In the genomic region with DNA sequence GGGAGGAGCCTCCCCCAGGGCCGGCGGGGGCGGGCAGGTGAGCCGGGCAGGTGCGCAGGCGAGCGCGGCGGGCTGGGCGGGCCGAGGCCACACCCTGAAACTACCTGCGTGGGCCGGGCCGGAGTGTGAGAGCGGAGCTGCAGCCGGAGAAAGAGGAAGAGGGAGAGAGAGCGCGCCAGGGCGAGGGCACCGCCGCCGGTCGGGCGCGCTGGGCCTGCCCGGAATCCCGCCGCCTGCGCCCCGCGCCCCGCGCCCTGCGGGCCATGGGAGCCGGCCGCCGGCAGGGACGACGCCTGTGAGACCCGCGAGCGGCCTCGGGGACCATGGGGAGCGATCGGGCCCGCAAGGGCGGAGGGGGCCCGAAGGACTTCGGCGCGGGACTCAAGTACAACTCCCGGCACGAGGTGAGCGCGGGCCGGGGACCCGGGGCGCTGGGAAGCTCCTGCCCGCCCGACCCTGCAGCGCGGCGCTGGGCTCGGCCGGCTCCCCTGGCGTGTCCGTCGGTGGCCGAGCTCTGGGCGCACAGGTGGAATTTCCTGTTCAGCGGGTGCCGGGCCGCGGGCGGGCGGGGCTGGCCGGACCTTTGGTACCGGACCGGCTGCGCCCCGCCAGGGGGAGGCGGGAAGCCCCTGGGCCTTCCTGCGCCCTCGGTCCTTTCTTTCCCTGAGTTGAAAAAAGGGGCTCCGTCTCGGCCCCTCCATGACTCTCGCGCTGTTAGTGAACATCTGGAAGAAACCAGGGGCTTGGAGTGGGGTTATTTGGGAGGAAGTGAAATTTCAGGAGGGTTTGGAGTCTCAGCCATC, we compare ENCODE assay signal across 8 cellular contexts. TPM values are rescaled to one million over a fixed set of nuclear protein-coding genes. Genes with fewer than 3 reads are reported as not detected.
DNase-seq lines count a peak whose midpoint lies in the region; ATAC-seq lines count a peak whose summit lies in the region.

TSS of gene ST14 (plus strand) at position 126 of the 803 bp plus-strand sequence. CDS start at position 324, 198 bp downstream.

- WGBS in HUES64, result 2% methylated on average over 88 of the region's 88 CpGs

- H3K9me3 Mint-ChIP-seq in stimulated activated naive B cell treated with anti-CD40 and anti-IgM and Interleukin-4, amounts not matched to agents 10 μg/mL and 1 μg/mL and 100 μg/mL, for 72 hours, result no peaks in the 10 kb centered on the region

- peak within 1 kb of the TSS; percentile 61 for H3K9ac ChIP-seq in HUES64 (ENCODE audit: low read depth, low read length)

- no peaks in the 10 kb centered on the region for H3K9me3 ChIP-seq in HUES64 (ENCODE audit: insufficient read depth, low read depth, low read length)
- no peaks in the 10 kb centered on the region for H3K9me3 ChIP-seq in iPS-18c (ENCODE audit: control insufficient read depth, insufficient read depth, low read length)

- peaks cover 63% of the 10 kb centered on the region for H3K27me3 ChIP-seq in HUES64 (ENCODE audit: insufficient read depth, low read length)

- H3K4me1 Mint-ChIP-seq in stimulated activated naive B cell treated with anti-CD40 and anti-IgM and Interleukin-4, amounts not matched to agents 10 μg/mL and 1 μg/mL and 100 μg/mL, for 72 hours, result peaks cover 44 to 67% of the 10 kb centered on the region in 2 donors

- H3K4me1 ChIP-seq in HUES64 (ENCODE audit: insufficient read depth, low read length), result peaks cover 14% of the 10 kb centered on the region

- peak; percentile 24 for DNase-seq in DMS153 (lab: John Stamatoyannopoulos, UW)
- DNase-seq in activated CD4-positive, alpha-beta T cell treated with anti-CD3 and anti-CD28 coated beads, Interleukin-2, amount 50 U/mL, for 1 hour, result peak; percentile 4
- DNase-seq in stimulated activated naive B cell treated with anti-CD40 and anti-IgM and Interleukin-4, amounts not matched to agents 10 μg/mL and 1 μg/mL and 100 μg/mL, for 72 hours, result peak; percentile 63
- no peak for DNase-seq in NCI-H82 treated with DMSO at 0.1 percent for 48 hours (lab: John Stamatoyannopoulos, UW; ENCODE audit: unreplicated experiment)

- H3K27ac Mint-ChIP-seq in stimulated activated naive B cell treated with anti-CD40 and anti-IgM and Interleukin-4, amounts not matched to agents 10 μg/mL and 1 μg/mL and 100 μg/mL, for 72 hours, result peak within 1 kb of the TSS; percentile 83

- peak; percentile 83 to 88 for ATAC-seq in stimulated activated naive B cell treated with anti-CD40 and anti-IgM and Interleukin-4, amounts not matched to agents 10 μg/mL and 1 μg/mL and 100 μg/mL, for 72 hours (replicated peaks)
- ATAC-seq in GM19397 (IDR thresholded peaks at IDR 0.05; ENCODE audit: unreplicated experiment), result no peak
- no peak for ATAC-seq in GM21367 (IDR thresholded peaks at IDR 0.05; ENCODE audit: unreplicated experiment)

- H3K27ac ChIP-seq in HUES64 (ENCODE audit: low read depth, low read length), result no peak within 1 kb of the TSS

- H3K36me3 Mint-ChIP-seq in stimulated activated naive B cell treated with anti-CD40 and anti-IgM and Interleukin-4, amounts not matched to agents 10 μg/mL and 1 μg/mL and 100 μg/mL, for 72 hours, result no peaks in the 10 kb centered on the region

- peak within 1 kb of the TSS; percentile 84 to 85 for H3K4me3 Mint-ChIP-seq in stimulated activated naive B cell treated with anti-CD40 and anti-IgM and Interleukin-4, amounts not matched to agents 10 μg/mL and 1 μg/mL and 100 μg/mL, for 72 hours

- H3K27me3 Mint-ChIP-seq in stimulated activated naive B cell treated with anti-CD40 and anti-IgM and Interleukin-4, amounts not matched to agents 10 μg/mL and 1 μg/mL and 100 μg/mL, for 72 hours, result peaks cover 11 to 19% of the 10 kb centered on the region in 2 donors

- H3K4me3 ChIP-seq in HUES64 (ENCODE audit: low read length) (peak within 1 kb of the TSS; percentile 49), iPS-18c (ENCODE audit: insufficient read depth, low read depth, low read length) (peak within 1 kb of the TSS; percentile 58)

- H3K36me3 ChIP-seq in HUES64 (ENCODE audit: insufficient read depth, low read length), result no peaks in the 10 kb centered on the region

RNA-seq across cellular contexts. Expression of gene ST14, which starts in this region (rescaled TPM):
- polyA plus RNA-seq in HUES64 (2013, experiment 1 of 2), result 6.5 TPM
- polyA plus RNA-seq in HUES64 (2013, experiment 2 of 2), result 4.6 TPM

Comparison
In these comparisons a context has a peak if more than half of its experiments do, and no peak if none do; other contexts are left out.
1. ATAC-seq: peak in stimulated activated naive B cell treated with anti-CD40 and anti-IgM and Interleukin-4, amounts not matched to agents 10 μg/mL and 1 μg/mL and 100 μg/mL, for 72 hours (2 of 2); none in GM19397 (single experiment) and GM21367 (single experiment).